In genomic region chr7:102914585-102914984, GRCh38 we compare ENCODE assay signal across 14 cellular contexts. TPM values are rescaled to one million over a fixed set of nuclear protein-coding genes. Genes with fewer than 3 reads are reported as not detected.
DNase-seq lines count a peak whose midpoint lies in the region; ATAC-seq, FAIRE-seq and TF ChIP-seq lines count a peak whose summit lies in the region.
"Had no signal": no experiment of that assay in that cellular context is flagged by ENCODE, and none has a peak within 500 bp of the region (broad histone marks: within the 10 kb centered on the region; RNA-seq: fewer than 3 reads in every experiment).

No MANE protein-coding gene starts in this region.

- H3K4me3 Mint-ChIP-seq in stimulated activated naive B cell treated with anti-CD40 and anti-IgM and Interleukin-4, amounts not matched to agents 10 μg/mL and 1 μg/mL and 100 μg/mL, for 72 hours: no peak overlapping the region
- H3K4me3 Mint-ChIP-seq: T-helper 2 cell treated with Interferon-gamma antibody and Interleukin-4, amounts not matched to agents 5 μg/mL and 100 μg/mL, for 36 hours had no signal

- no peak overlapping the region for H3K27ac ChIP-seq in HEK293 (ENCODE audit: extremely low read depth, low read depth, low read length)
- H3K27ac ChIP-seq in brain microvascular endothelial cell: peak overlapping the region; percentile 94
- H3K27ac ChIP-seq in kidney (ENCODE audit: low read depth in 2 of 2, low read length in 2 of 2): no peak overlapping the region
- no peak overlapping the region for H3K27ac ChIP-seq in subcutaneous abdominal adipose tissue (ENCODE audit: low read depth, low read length)
- H3K27ac ChIP-seq in effector memory CD4-positive, alpha-beta T cell (ENCODE audit: insufficient read depth, low read length, poor library complexity, severe bottlenecking): no peak overlapping the region
- H3K27ac ChIP-seq: parathyroid adenoma had no signal

- H3K36me3 ChIP-seq in HEK293 (ENCODE audit: control insufficient read depth in 2 of 2, insufficient read depth in 1 of 2, low read length in 2 of 2) (no peaks in the 10 kb centered on the region), brain microvascular endothelial cell (replicated peaks) (peaks cover 3% of the 10 kb centered on the region), kidney (ENCODE audit: control insufficient read depth in 1 of 2, insufficient read depth in 2 of 2, low read length in 2 of 2) (no peaks in the 10 kb centered on the region), subcutaneous abdominal adipose tissue (ENCODE audit: control insufficient read depth in 5 of 5, insufficient read depth in 5 of 5, low read length in 5 of 5) (no peaks in the 10 kb centered on the region)
- H3K36me3 ChIP-seq in effector memory CD4-positive, alpha-beta T cell (ENCODE audit: control insufficient read depth, insufficient read depth, low read length): no peaks in the 10 kb centered on the region

- no peak for FAIRE-seq in kidney (lab: Jason Lieb, UNC)
- FAIRE-seq: GM12878 had no signal

- no peaks in the 10 kb centered on the region for H3K27me3 Mint-ChIP-seq in stimulated activated naive B cell treated with anti-CD40 and anti-IgM and Interleukin-4, amounts not matched to agents 10 μg/mL and 1 μg/mL and 100 μg/mL, for 72 hours

- H3K9ac ChIP-seq in kidney (ENCODE audit: low read length in 2 of 2) (no peak overlapping the region), subcutaneous abdominal adipose tissue (ENCODE audit: low read length in 5 of 5) (no peak overlapping the region)
- H3K9ac ChIP-seq: parathyroid adenoma had no signal

- peaks cover 4 to 11% of the 10 kb centered on the region in 2 donors for H3K36me3 Mint-ChIP-seq in stimulated activated naive B cell treated with anti-CD40 and anti-IgM and Interleukin-4, amounts not matched to agents 10 μg/mL and 1 μg/mL and 100 μg/mL, for 72 hours

- no peak for TF ChIP-seq CTCF in HEK293 (tag by site-specific recombination; IDR thresholded peaks at IDR 0.05)
- no peak for TF ChIP-seq CTCF in brain microvascular endothelial cell (IDR thresholded peaks at IDR 0.05; ENCODE audit: low read depth, low read length, missing control alignments)
- no peak for TF ChIP-seq CTCF in kidney (IDR thresholded peaks at IDR 0.05; ENCODE audit: borderline replicate concordance, extremely low read depth, insufficient read depth)

- DNase-seq in brain microvascular endothelial cell (peak; percentile 95), kidney (peak; percentile 74), NCI-H510A treated with DMSO at 0.1 percent for 48 hours (lab: John Stamatoyannopoulos, UW) (no peak)
- no peak for DNase-seq in stimulated activated naive B cell treated with anti-CD40 and anti-IgM and Interleukin-4, amounts not matched to agents 10 μg/mL and 1 μg/mL and 100 μg/mL, for 72 hours
- no peak for DNase-seq in effector memory CD4-positive, alpha-beta T cell
- DNase-seq: activated CD8-positive, alpha-beta memory T cell treated with anti-CD3 and anti-CD28 coated beads, Interleukin-2, amount 50 U/mL, for 4 hours; MV-4-11; NK-92 treated with Interleukin-12 subunit alpha and Interleukin-12 subunit beta, amount 100 ng/mL, for 24 hours had no signal

- H3K4me1 ChIP-seq in HEK293 (ENCODE audit: control insufficient read depth, insufficient read depth, low read length) (peaks cover 10% of the 10 kb centered on the region; the same call in 1 of the 2 replicates), kidney (ENCODE audit: control insufficient read depth in 1 of 2, insufficient read depth in 1 of 2, low read depth in 1 of 2, low read length in 2 of 2) (no peaks in the 10 kb centered on the region), subcutaneous abdominal adipose tissue (ENCODE audit: control insufficient read depth in 5 of 5, insufficient read depth in 5 of 5, low read length in 5 of 5) (peaks cover 0 to 14% (median 11%) of the 10 kb centered on the region in 5 donors)
- H3K4me1 ChIP-seq in effector memory CD4-positive, alpha-beta T cell (ENCODE audit: control insufficient read depth, insufficient read depth, low read length, poor library complexity, severe bottlenecking): no peaks in the 10 kb centered on the region

- CTCF ChIA-PET in HEK293 (lab: Yijun Ruan, JAX): interaction anchor here (0.5 kb wide), 1 partner anchor 159 kb away, joined by 3 read pairs; no protein-coding TSS in a partner anchor

- POLR2A ChIA-PET in HEK293 (lab: Yijun Ruan, JAX): no interaction called here

- peaks cover 1 to 7% of the 10 kb centered on the region in 2 donors for H3K4me1 Mint-ChIP-seq in stimulated activated naive B cell treated with anti-CD40 and anti-IgM and Interleukin-4, amounts not matched to agents 10 μg/mL and 1 μg/mL and 100 μg/mL, for 72 hours

- H3K9me3 ChIP-seq in HEK293 (ENCODE audit: control insufficient read depth, insufficient read depth, low read depth, low read length): no peaks in the 10 kb centered on the region
- no peaks in the 10 kb centered on the region for H3K9me3 ChIP-seq in kidney (ENCODE audit: control insufficient read depth in 1 of 2, low read length in 2 of 2)
- no peaks in the 10 kb centered on the region for H3K9me3 ChIP-seq in subcutaneous abdominal adipose tissue (ENCODE audit: control insufficient read depth in 5 of 5, low read length in 5 of 5)
- no peaks in the 10 kb centered on the region for H3K9me3 ChIP-seq in effector memory CD4-positive, alpha-beta T cell (ENCODE audit: control insufficient read depth, low read length)

- no peak overlapping the region for H3K27ac Mint-ChIP-seq in stimulated activated naive B cell treated with anti-CD40 and anti-IgM and Interleukin-4, amounts not matched to agents 10 μg/mL and 1 μg/mL and 100 μg/mL, for 72 hours
- H3K27ac Mint-ChIP-seq: T-helper 2 cell treated with Interferon-gamma antibody and Interleukin-4, amounts not matched to agents 5 μg/mL and 100 μg/mL, for 36 hours had no signal

- intact Hi-C loops in kidney (cut with DNase I): no loop called here

- no peaks in the 10 kb centered on the region for H3K9me3 Mint-ChIP-seq in stimulated activated naive B cell treated with anti-CD40 and anti-IgM and Interleukin-4, amounts not matched to agents 10 μg/mL and 1 μg/mL and 100 μg/mL, for 72 hours
- H3K9me3 Mint-ChIP-seq: T-helper 2 cell treated with Interferon-gamma antibody and Interleukin-4, amounts not matched to agents 5 μg/mL and 100 μg/mL, for 36 hours had no signal

- no peak for ATAC-seq in HG03432 (IDR thresholded peaks at IDR 0.05; ENCODE audit: unreplicated experiment)
- no peak for ATAC-seq in stimulated activated naive B cell treated with anti-CD40 and anti-IgM and Interleukin-4, amounts not matched to agents 10 μg/mL and 1 μg/mL and 100 μg/mL, for 72 hours (replicated peaks)
- ATAC-seq: GM12878 had no signal

- H3K4me3 ChIP-seq in HEK293 (ENCODE audit: low read depth, low read length): no peak overlapping the region
- peak overlapping the region; percentile 69 for H3K4me3 ChIP-seq in brain microvascular endothelial cell (ENCODE audit: low read depth, low read length)
- H3K4me3 ChIP-seq in kidney (ENCODE audit: low read length in 2 of 2): peak overlapping the region in 1 of 2 donors; percentile 15
- peak overlapping the region in 3 of 5 donors; percentile 11 to 49 (median 31) for H3K4me3 ChIP-seq in subcutaneous abdominal adipose tissue (ENCODE audit: low read depth in 1 of 5, low read length in 5 of 5)
- no peak overlapping the region for H3K4me3 ChIP-seq in effector memory CD4-positive, alpha-beta T cell (ENCODE audit: insufficient read depth, low read depth, low read length, poor library complexity, severe bottlenecking)
- H3K4me3 ChIP-seq: GM12878 had no signal

- H3K27me3 ChIP-seq in brain microvascular endothelial cell (replicated peaks) (no peaks in the 10 kb centered on the region), subcutaneous abdominal adipose tissue (ENCODE audit: control insufficient read depth in 5 of 5, insufficient read depth in 4 of 5, low read length in 5 of 5) (no peaks in the 10 kb centered on the region)
- no peaks in the 10 kb centered on the region for H3K27me3 ChIP-seq in effector memory CD4-positive, alpha-beta T cell (replicated peaks; ENCODE audit: control insufficient read depth, insufficient read depth, low read length, poor library complexity, severe bottlenecking)

- in situ Hi-C loops in brain microvascular endothelial cell (cut with HindIII; ENCODE audit: low pct_ligation_motif_present, low sequenced_read_pairs): no loop called here

TF ChIP-seq in HEK293, 187 proteins besides CTCF, POLR2A, EP300 and RAD21:
- TF ChIP-seq KLF9 (tag by site-specific recombination; IDR thresholded peaks at IDR 0.05; ENCODE audit: low read depth) (peak; percentile 44; the same call in 1 of the 2 replicates), ZSCAN30 (tag by site-specific recombination; IDR thresholded peaks at IDR 0.05) (no peak), KLF10 (tag by site-specific recombination; IDR thresholded peaks at IDR 0.05) (0 out of 2 replicates have a peak, but pooled peaks have one; percentile 23)
TF ChIP-seq in HEK293: peak in this region for 2.

RNA-seq across cellular contexts. Expression of gene LRRC17, which starts 1.8 kb away (rescaled TPM):
- total RNA-seq in kidney: 4.0 TPM
- polyA plus RNA-seq in kidney (ENCODE audit: insufficient read depth, low read depth, low replicate concordance): 2.1 TPM

Comparison
In these comparisons a context has a peak if more than half of its experiments do, and no peak if none do; other contexts are left out.
1. H3K4me3 ChIP-seq: peak in brain microvascular endothelial cell (single experiment) and subcutaneous abdominal adipose tissue (3 of 5); none in HEK293 (single experiment) and effector memory CD4-positive, alpha-beta T cell (single experiment).
2. DNase-seq: peak in brain microvascular endothelial cell (single experiment) and kidney (single experiment); none in stimulated activated naive B cell treated with anti-CD40 and anti-IgM and Interleukin-4, amounts not matched to agents 10 μg/mL and 1 μg/mL and 100 μg/mL, for 72 hours (single experiment), effector memory CD4-positive, alpha-beta T cell (0 of 3) and NCI-H510A treated with DMSO at 0.1 percent for 48 hours (single experiment).